ENCODE assay signal across 19 cellular contexts in the genomic region with DNA sequence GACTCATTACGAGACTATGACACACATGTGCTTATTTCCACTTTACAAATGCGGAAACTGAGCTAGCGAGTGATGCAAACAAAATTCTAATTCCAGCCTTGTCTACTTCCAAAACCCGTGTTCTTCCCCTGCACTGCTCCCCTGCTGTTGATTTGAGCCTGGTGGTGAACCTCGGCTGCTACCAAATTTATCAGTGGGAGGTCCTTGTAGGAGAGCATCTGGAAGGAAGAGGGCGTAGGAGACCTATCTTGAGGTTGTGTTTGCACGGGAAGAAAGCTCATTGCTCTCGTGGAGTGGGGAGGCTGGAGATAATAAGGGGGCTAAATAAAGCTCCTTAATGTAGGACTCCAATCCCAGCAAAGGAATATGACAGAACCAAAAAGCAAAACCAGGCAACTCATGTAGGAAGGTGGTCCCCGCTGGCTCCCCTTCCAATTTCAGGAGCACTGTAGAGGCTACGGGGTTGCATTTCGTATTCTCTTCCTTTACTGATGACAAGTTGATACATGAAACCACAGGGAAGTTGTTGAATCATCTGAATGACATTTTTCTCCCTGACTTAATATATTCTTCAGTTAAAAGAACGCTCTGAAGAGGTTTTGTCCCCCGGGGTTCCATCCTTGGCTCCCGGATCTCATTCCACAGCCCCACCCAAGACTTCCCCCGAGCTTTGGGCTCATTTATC. TPM values are rescaled to one million over a fixed set of nuclear protein-coding genes. Genes with fewer than 3 reads are reported as not detected.
A peak's percentile ranks its signal among the peaks of the same experiment; 100 is the strongest.
DNase-seq lines count a peak whose midpoint lies in the region; ATAC-seq, FAIRE-seq and TF ChIP-seq lines count a peak whose summit lies in the region.
"Had no signal": no experiment of that assay in that cellular context is flagged by ENCODE, and none has a peak within 500 bp of the region (broad histone marks: within the 10 kb centered on the region; RNA-seq: fewer than 3 reads in every experiment).

No MANE protein-coding gene starts in this region.

- H3K79me2 ChIP-seq in keratinocyte (ENCODE audit: control insufficient read depth, insufficient read depth, low read length), result no peaks in the 10 kb centered on the region

- no peaks in the 10 kb centered on the region for H3K27me3 ChIP-seq in keratinocyte (ENCODE audit: control insufficient read depth, extremely low read depth, insufficient read depth, low read length)

- H2AFZ ChIP-seq in keratinocyte (ENCODE audit: control insufficient read depth, low read length), result peak overlapping the region; percentile 82

- peak overlapping the region in 2 of 3 experiments; percentile 55 to 60 for H3K4me3 ChIP-seq in keratinocyte (ENCODE audit: control insufficient read depth in 2 of 3, extremely low read depth in 1 of 3, insufficient read depth in 2 of 3, low read depth in 1 of 3, low read length in 3 of 3)

- H3K4me2 ChIP-seq in keratinocyte (ENCODE audit: control insufficient read depth, extremely low read depth, insufficient read depth, low read depth, low read length), result peak overlapping the region; percentile 92

- TF ChIP-seq POLR2A in GM12892 (IDR thresholded peaks at IDR 0.05; ENCODE audit: low read depth, low read length), result no peak

- no peak for ATAC-seq in HG03342 (IDR thresholded peaks at IDR 0.05; ENCODE audit: unreplicated experiment)
- ATAC-seq: HCT116, PC-3 had no signal

- TF ChIP-seq CTCF in keratinocyte (optimal IDR thresholded peaks at IDR 0.05 in 1 of 3, IDR thresholded peaks at IDR 0.05 in 1 of 3, conservative IDR thresholded peaks at IDR 0.05 in 1 of 3; ENCODE audit: extremely low read depth in 1 of 3, insufficient read depth in 2 of 3, low read length in 3 of 3), result peak; percentile 48 to 66 (median 61)

- peaks cover 22% of the 10 kb centered on the region for H3K4me1 ChIP-seq in keratinocyte (ENCODE audit: control insufficient read depth, extremely low read depth, insufficient read depth, low read length)

- H3K27ac ChIP-seq in epithelial cell of prostate (peak overlapping the region; percentile 32), keratinocyte (ENCODE audit: control insufficient read depth, insufficient read depth, low read length) (peak overlapping the region; percentile 46)

- FAIRE-seq in keratinocyte (lab: Jason Lieb, UNC), result peak; percentile 90
- no peak for FAIRE-seq in GM12892 (lab: Jason Lieb, UNC)
- FAIRE-seq: A204.1, GM18507, HTR-8/SVneo had no signal

- H3K9me3 ChIP-seq in keratinocyte (ENCODE audit: control insufficient read depth, low read depth, low read length), result no peaks in the 10 kb centered on the region

- no peaks in the 10 kb centered on the region for H3K9me1 ChIP-seq in keratinocyte (ENCODE audit: control insufficient read depth, extremely low read depth, insufficient read depth, low read length)

- H4K20me1 ChIP-seq in keratinocyte (ENCODE audit: control insufficient read depth, extremely low read depth, insufficient read depth, low read length), result no peaks in the 10 kb centered on the region

- DNase-seq in Daoy (ENCODE audit: low read depth) (peak; percentile 46), SK-MEL-5 (ENCODE audit: low read depth, low spot score) (peak; percentile 5), epithelial cell of prostate (ENCODE audit: low read depth, low spot score) (no peak), keratinocyte (ENCODE audit: low read depth, low spot score) (peak; percentile 35), NCI-H2081 treated with DMSO at 0.1 percent for 48 hours (lab: John Stamatoyannopoulos, UW) (no peak), GM12892 (ENCODE audit: insufficient read length) (no peak)
- DNase-seq in activated CD4-positive, alpha-beta T cell treated with anti-CD3 and anti-CD28 coated beads, Interleukin-2, amount 50 U/mL, for 4 hours, result no peak
- DNase-seq: C1 segment of cervical spinal cord, DMS153, NCI-H1105 treated with DMSO at 0.1 percent for 48 hours, NCI-H187, NCI-H446, PC-3, Right ventricle myocardium superior had no signal

- dilution Hi-C loops in keratinocyte (cut with MboI; ENCODE audit: extremely low pct_ligation_motif_present, low sequenced_read_pairs), result no loop called here

- no peaks in the 10 kb centered on the region for H3K36me3 ChIP-seq in keratinocyte (ENCODE audit: control insufficient read depth in 2 of 2, extremely low read depth in 1 of 2, insufficient read depth in 2 of 2, low read length in 2 of 2)

- in situ Hi-C loops in SK-MEL-5 (cut with HindIII; ENCODE audit: low pct_unique_long_range_greater_than_20kb, low sequenced_read_pairs), result no loop called here

- peak overlapping the region; percentile 2 for H3K9ac ChIP-seq in keratinocyte (ENCODE audit: control insufficient read depth, extremely low read depth, insufficient read depth, low read length)

RNA-seq across cellular contexts. Expression of gene FZD10, which starts 52.6 kb away (rescaled TPM):
- total RNA-seq in Daoy (2014; rRNA removed; shearing (Covaris generic)), result 0.17 and 0.74 TPM in 2 replicates
- total RNA-seq in SK-MEL-5 (2014; rRNA removed; shearing (Covaris generic)), result not detected in 2 replicates
- not detected in 2 replicates for polyA plus RNA-seq in SK-MEL-5 (2015; cell fraction: cytosol; rRNA removed)
- not detected in 2 replicates for polyA plus RNA-seq in SK-MEL-5 (2015; cell fraction: nucleus; rRNA removed)
- polyA plus RNA-seq in keratinocyte, result 0.55 to 1.9 TPM (median 0.67 TPM) in 3 replicates
- 0.91 TPM for polyA plus RNA-seq in keratinocyte (2011; ENCODE audit: low read depth)
- polyA plus RNA-seq in keratinocyte (2011; cell fraction: cytosol; rRNA removed), result 0.29 and 0.48 TPM in 2 replicates
- 1.1 TPM in 2 replicates for polyA plus RNA-seq in keratinocyte (2011; cell fraction: nucleus; rRNA removed)
- 2.0 and 2.3 TPM in 2 replicates for polyA plus RNA-seq in keratinocyte (2012; ENCODE audit: low replicate concordance)
- 1.1 to 1.4 TPM (median 1.3 TPM) in 3 replicates for polyA minus RNA-seq in keratinocyte
- polyA minus RNA-seq in keratinocyte (2011; cell fraction: cytosol; rRNA and poly(A)+ RNA removed), result 2.9 TPM
- 1.5 and 2.3 TPM in 2 replicates for polyA minus RNA-seq in keratinocyte (2011; cell fraction: nucleus; rRNA and poly(A)+ RNA removed)
- polyA plus RNA-seq in GM12892 (2012; ENCODE audit: missing spikeins), result not detected
- total RNA-seq: PC-3, Right ventricle myocardium superior had no signal

Comparison
In these comparisons a context has a peak if more than half of its experiments do, and no peak if none do; other contexts are left out.
1. DNase-seq: peak in Daoy (single experiment), SK-MEL-5 (single experiment) and keratinocyte (single experiment); none in epithelial cell of prostate (single experiment), NCI-H2081 treated with DMSO at 0.1 percent for 48 hours (single experiment), activated CD4-positive, alpha-beta T cell treated with anti-CD3 and anti-CD28 coated beads, Interleukin-2, amount 50 U/mL, for 4 hours (0 of 2) and GM12892 (single experiment).